In genomic region chr7:116356333-116356965, GRCh38 we compare ENCODE assay signal across 12 cellular contexts.
DNase-seq lines count a peak whose midpoint lies in the region; ATAC-seq, FAIRE-seq and TF ChIP-seq lines count a peak whose summit lies in the region.
"Had no signal": no experiment of that assay in that cellular context is flagged by ENCODE, and none has a peak within 500 bp of the region (broad histone marks: within the 10 kb centered on the region; RNA-seq: fewer than 3 reads in every experiment).

No MANE protein-coding gene starts in this region.

- H3K9me3 Mint-ChIP-seq in GM23338, result no peaks in the 10 kb centered on the region

- peak overlapping the region; percentile 66; the same call in 1 of the 2 replicates for H2AFZ ChIP-seq in GM23338
- H2AFZ ChIP-seq in keratinocyte (ENCODE audit: control insufficient read depth, low read length), result no peak overlapping the region

- H3K27ac ChIP-seq in GM23338 (ENCODE audit: low read depth), result no peak overlapping the region
- peak overlapping the region; percentile 88 for H3K27ac ChIP-seq in brain microvascular endothelial cell
- H3K27ac ChIP-seq in keratinocyte (ENCODE audit: control insufficient read depth, insufficient read depth, low read length), result peak overlapping the region; percentile 98
- peak overlapping the region in 13 of 21 experiments; percentile 9 to 87 (median 75) for H3K27ac ChIP-seq in skin epidermis

- TF ChIP-seq CTCF in GM23338 (conservative IDR thresholded peaks at IDR 0.05; ENCODE audit: low read depth in 2 of 2), result no peak
- no peak for TF ChIP-seq CTCF in brain microvascular endothelial cell (IDR thresholded peaks at IDR 0.05; ENCODE audit: low read depth, low read length, missing control alignments)
- no peak for TF ChIP-seq CTCF in keratinocyte (optimal IDR thresholded peaks at IDR 0.05 in 1 of 3, IDR thresholded peaks at IDR 0.05 in 1 of 3, conservative IDR thresholded peaks at IDR 0.05 in 1 of 3; ENCODE audit: extremely low read depth in 1 of 3, insufficient read depth in 2 of 3, low read length in 3 of 3)

- no peaks in the 10 kb centered on the region for H3K9me1 ChIP-seq in keratinocyte (ENCODE audit: control insufficient read depth, extremely low read depth, insufficient read depth, low read length)

- no peaks in the 10 kb centered on the region for H3K27me3 ChIP-seq in GM23338 (ENCODE audit: insufficient read depth)
- H3K27me3 ChIP-seq in brain microvascular endothelial cell (replicated peaks), result no peaks in the 10 kb centered on the region
- H3K27me3 ChIP-seq in keratinocyte (ENCODE audit: control insufficient read depth, extremely low read depth, insufficient read depth, low read length), result no peaks in the 10 kb centered on the region

- ATAC-seq in GM23338, result no peak
- ATAC-seq in GM21390 (IDR thresholded peaks at IDR 0.05; ENCODE audit: unreplicated experiment), result no peak

- H4K20me1 ChIP-seq in GM23338 (replicated peaks; ENCODE audit: insufficient read depth) (no peaks in the 10 kb centered on the region), keratinocyte (ENCODE audit: control insufficient read depth, extremely low read depth, insufficient read depth, low read length) (no peaks in the 10 kb centered on the region)

- no peak overlapping the region for H3K27ac Mint-ChIP-seq in GM23338
- H3K27ac Mint-ChIP-seq: B cell had no signal

- dilution Hi-C loops in keratinocyte (cut with MboI; ENCODE audit: extremely low pct_ligation_motif_present, low sequenced_read_pairs), result no loop called here

- H3K4me3 Mint-ChIP-seq in GM23338, result no peak overlapping the region
- H3K4me3 Mint-ChIP-seq: B cell had no signal

- no peaks in the 10 kb centered on the region for H3F3A ChIP-seq in GM23338 (replicated peaks; ENCODE audit: low read depth)

- H3K4me1 ChIP-seq in GM23338 (ENCODE audit: insufficient read depth), result no peaks in the 10 kb centered on the region
- peaks cover 51% of the 10 kb centered on the region for H3K4me1 ChIP-seq in keratinocyte (ENCODE audit: control insufficient read depth, extremely low read depth, insufficient read depth, low read length)

- peak; percentile 36 for FAIRE-seq in keratinocyte (lab: Jason Lieb, UNC)
- FAIRE-seq: H1 had no signal

- no peaks in the 10 kb centered on the region for H3K27me3 Mint-ChIP-seq in GM23338 (ENCODE audit: insufficient read depth, low read depth, poor library complexity)

- H3K79me2 ChIP-seq in GM23338 (replicated peaks; ENCODE audit: insufficient read depth), result no peaks in the 10 kb centered on the region
- H3K79me2 ChIP-seq in keratinocyte (ENCODE audit: control insufficient read depth, insufficient read depth, low read length), result no peaks in the 10 kb centered on the region

- H3K36me3 Mint-ChIP-seq in GM23338 (ENCODE audit: low read depth), result no peaks in the 10 kb centered on the region

- H3K4me3 ChIP-seq in GM23338, result no peak overlapping the region
- no peak overlapping the region for H3K4me3 ChIP-seq in brain microvascular endothelial cell (ENCODE audit: low read depth, low read length)
- H3K4me3 ChIP-seq in keratinocyte (ENCODE audit: control insufficient read depth in 2 of 3, extremely low read depth in 1 of 3, insufficient read depth in 2 of 3, low read depth in 1 of 3, low read length in 3 of 3), result peak overlapping the region in 1 of 3 experiments; percentile 53
- no peak overlapping the region for H3K4me3 ChIP-seq in skin epidermis

- H3K36me3 ChIP-seq in GM23338 (ENCODE audit: insufficient read depth) (no peaks in the 10 kb centered on the region), brain microvascular endothelial cell (replicated peaks) (no peaks in the 10 kb centered on the region), keratinocyte (ENCODE audit: control insufficient read depth in 2 of 2, extremely low read depth in 1 of 2, insufficient read depth in 2 of 2, low read length in 2 of 2) (no peaks in the 10 kb centered on the region)

- peaks cover 3% of the 10 kb centered on the region for H3K9me3 ChIP-seq in keratinocyte (ENCODE audit: control insufficient read depth, low read depth, low read length)

- H3K4me1 Mint-ChIP-seq in GM23338, result peaks cover 8% of the 10 kb centered on the region; the same call in 2 of the 3 replicates
- H3K4me1 Mint-ChIP-seq: B cell had no signal

- 0 out of 2 replicates have a peak, but pooled peaks cover 2% of the 10 kb centered on the region for H3K9me2 ChIP-seq in GM23338 (ENCODE audit: insufficient read depth)

- no peak for DNase-seq in GM23338 (ENCODE audit: low spot score)
- DNase-seq in brain microvascular endothelial cell, result no peak
- DNase-seq in keratinocyte (ENCODE audit: low read depth, low spot score), result no peak
- no peak for DNase-seq in activated CD8-positive, alpha-beta memory T cell treated with anti-CD3 and anti-CD28 coated beads, Interleukin-2, amount 50 U/mL, for 4 hours
- DNase-seq in HCEC 1CT, result no peak
- no peak for DNase-seq in NCI-H69 (lab: John Stamatoyannopoulos, UW)
- DNase-seq: amniotic stem cell, NCI-H524 treated with DMSO at 0.1 percent for 48 hours had no signal

- H3K9ac ChIP-seq in keratinocyte (ENCODE audit: control insufficient read depth, extremely low read depth, insufficient read depth, low read length), result peak overlapping the region; percentile 80

- no peak overlapping the region for H3K4me2 ChIP-seq in GM23338
- peak overlapping the region; percentile 83 for H3K4me2 ChIP-seq in keratinocyte (ENCODE audit: control insufficient read depth, extremely low read depth, insufficient read depth, low read depth, low read length)

- in situ Hi-C loops in brain microvascular endothelial cell (cut with HindIII; ENCODE audit: low pct_ligation_motif_present, low sequenced_read_pairs), result no loop called here

TF ChIP-seq in GM23338, 12 proteins besides CTCF, POLR2A, EP300 and RAD21:
- TF ChIP-seq EZH2 (IDR thresholded peaks at IDR 0.05; ENCODE audit: low read depth, unreplicated experiment) (no peak), ZNF331 (CRISPR knock-in tag; IDR thresholded peaks at IDR 0.05; ENCODE audit: low read depth) (no peak), CREB1 (CRISPR knock-in tag; IDR thresholded peaks at IDR 0.05; ENCODE audit: low read depth) (no peak)
- TF ChIP-seq, protein P1, sequence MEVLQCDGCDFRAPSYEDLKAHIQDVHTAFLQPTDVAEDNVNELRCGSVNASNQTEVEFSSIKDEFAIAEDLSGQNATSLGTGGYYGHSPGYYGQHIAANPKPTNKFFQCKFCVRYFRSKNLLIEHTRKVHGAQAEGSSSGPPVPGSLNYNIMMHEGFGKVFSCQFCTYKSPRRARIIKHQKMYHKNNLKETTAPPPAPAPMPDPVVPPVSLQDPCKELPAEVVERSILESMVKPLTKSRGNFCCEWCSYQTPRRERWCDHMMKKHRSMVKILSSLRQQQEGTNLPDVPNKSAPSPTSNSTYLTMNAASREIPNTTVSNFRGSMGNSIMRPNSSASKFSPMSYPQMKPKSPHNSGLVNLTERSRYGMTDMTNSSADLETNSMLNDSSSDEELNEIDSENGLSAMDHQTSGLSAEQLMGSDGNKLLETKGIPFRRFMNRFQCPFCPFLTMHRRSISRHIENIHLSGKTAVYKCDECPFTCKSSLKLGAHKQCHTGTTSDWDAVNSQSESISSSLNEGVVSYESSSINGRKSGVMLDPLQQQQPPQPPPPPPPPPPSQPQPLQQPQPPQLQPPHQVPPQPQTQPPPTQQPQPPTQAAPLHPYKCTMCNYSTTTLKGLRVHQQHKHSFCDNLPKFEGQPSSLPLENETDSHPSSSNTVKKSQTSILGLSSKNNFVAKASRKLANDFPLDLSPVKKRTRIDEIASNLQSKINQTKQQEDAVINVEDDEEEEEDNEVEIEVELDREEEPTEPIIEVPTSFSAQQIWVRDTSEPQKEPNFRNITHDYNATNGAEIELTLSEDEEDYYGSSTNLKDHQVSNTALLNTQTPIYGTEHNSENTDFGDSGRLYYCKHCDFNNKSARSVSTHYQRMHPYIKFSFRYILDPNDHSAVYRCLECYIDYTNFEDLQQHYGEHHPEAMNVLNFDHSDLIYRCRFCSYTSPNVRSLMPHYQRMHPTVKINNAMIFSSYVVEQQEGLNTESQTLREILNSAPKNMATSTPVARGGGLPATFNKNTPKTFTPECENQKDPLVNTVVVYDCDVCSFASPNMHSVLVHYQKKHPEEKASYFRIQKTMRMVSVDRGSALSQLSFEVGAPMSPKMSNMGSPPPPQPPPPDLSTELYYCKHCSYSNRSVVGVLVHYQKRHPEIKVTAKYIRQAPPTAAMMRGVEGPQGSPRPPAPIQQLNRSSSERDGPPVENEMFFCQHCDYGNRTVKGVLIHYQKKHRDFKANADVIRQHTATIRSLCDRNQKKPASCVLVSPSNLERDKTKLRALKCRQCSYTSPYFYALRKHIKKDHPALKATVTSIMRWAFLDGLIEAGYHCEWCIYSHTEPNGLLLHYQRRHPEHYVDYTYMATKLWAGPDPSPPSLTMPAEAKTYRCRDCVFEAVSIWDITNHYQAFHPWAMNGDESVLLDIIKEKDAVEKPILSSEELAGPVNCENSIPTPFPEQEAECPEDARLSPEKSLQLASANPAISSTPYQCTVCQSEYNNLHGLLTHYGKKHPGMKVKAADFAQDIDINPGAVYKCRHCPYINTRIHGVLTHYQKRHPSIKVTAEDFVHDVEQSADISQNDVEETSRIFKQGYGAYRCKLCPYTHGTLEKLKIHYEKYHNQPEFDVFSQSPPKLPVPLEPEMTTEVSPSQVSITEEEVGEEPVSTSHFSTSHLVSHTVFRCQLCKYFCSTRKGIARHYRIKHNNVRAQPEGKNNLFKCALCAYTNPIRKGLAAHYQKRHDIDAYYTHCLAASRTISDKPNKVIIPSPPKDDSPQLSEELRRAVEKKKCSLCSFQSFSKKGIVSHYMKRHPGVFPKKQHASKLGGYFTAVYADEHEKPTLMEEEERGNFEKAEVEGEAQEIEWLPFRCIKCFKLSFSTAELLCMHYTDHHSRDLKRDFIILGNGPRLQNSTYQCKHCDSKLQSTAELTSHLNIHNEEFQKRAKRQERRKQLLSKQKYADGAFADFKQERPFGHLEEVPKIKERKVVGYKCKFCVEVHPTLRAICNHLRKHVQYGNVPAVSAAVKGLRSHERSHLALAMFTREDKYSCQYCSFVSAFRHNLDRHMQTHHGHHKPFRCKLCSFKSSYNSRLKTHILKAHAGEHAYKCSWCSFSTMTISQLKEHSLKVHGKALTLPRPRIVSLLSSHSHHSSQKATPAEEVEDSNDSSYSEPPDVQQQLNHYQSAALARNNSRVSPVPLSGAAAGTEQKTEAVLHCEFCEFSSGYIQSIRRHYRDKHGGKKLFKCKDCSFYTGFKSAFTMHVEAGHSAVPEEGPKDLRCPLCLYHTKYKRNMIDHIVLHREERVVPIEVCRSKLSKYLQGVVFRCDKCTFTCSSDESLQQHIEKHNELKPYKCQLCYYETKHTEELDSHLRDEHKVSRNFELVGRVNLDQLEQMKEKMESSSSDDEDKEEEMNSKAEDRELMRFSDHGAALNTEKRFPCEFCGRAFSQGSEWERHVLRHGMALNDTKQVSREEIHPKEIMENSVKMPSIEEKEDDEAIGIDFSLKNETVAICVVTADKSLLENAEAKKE (CRISPR knock-in tag; IDR thresholded peaks at IDR 0.05), result no peak
